Comparison of ENCODE assay signal across 21 cellular contexts in genomic region chr2:71591044-71591443, GRCh38.
A peak's percentile ranks its signal among the peaks of the same experiment; 100 is the strongest.
DNase-seq lines count a peak whose midpoint lies in the region; TF ChIP-seq lines count a peak whose summit lies in the region.
"Had no signal": no experiment of that assay in that cellular context is flagged by ENCODE, and none has a peak within 500 bp of the region (broad histone marks: within the 10 kb centered on the region; RNA-seq: fewer than 3 reads in every experiment).

No MANE protein-coding gene starts in this region.

- no peaks in the 10 kb centered on the region for H3K36me3 Mint-ChIP-seq in endodermal cell (ENCODE audit: low read depth)

- no peaks in the 10 kb centered on the region for H3K27me3 ChIP-seq in BLaER1 treated with 17β-estradiol and CSF1 and Interleukin-3, amounts not matched to agents 10 nM and 100 nM
- H3K27me3 ChIP-seq in endodermal cell (ENCODE audit: control insufficient read depth, insufficient read depth, low read length, poor library complexity, severe bottlenecking) = no peaks in the 10 kb centered on the region
- no peaks in the 10 kb centered on the region for H3K27me3 ChIP-seq in breast epithelium
- H3K27me3 ChIP-seq: BE2C had no signal

- H3K4me3 Mint-ChIP-seq in endodermal cell = no peak overlapping the region
- H3K4me3 Mint-ChIP-seq: CD4-positive, alpha-beta T cell; H9 had no signal

- H3K4me1 Mint-ChIP-seq in endodermal cell = peaks cover 10% of the 10 kb centered on the region

- H3K27ac ChIP-seq in BLaER1 treated with 17β-estradiol and CSF1 and Interleukin-3, amounts not matched to agents 10 nM and 100 nM = no peak overlapping the region
- H3K27ac ChIP-seq in angular gyrus (ENCODE audit: low read depth, low read length) (peak overlapping the region; percentile 89), endodermal cell (ENCODE audit: low read depth, low read length) (no peak overlapping the region), temporal lobe (ENCODE audit: low read depth, low read length) (peak overlapping the region; percentile 92), breast epithelium (no peak overlapping the region)
- H3K27ac ChIP-seq: A549 had no signal

- H3K9me3 Mint-ChIP-seq in endodermal cell = no peaks in the 10 kb centered on the region
- H3K9me3 Mint-ChIP-seq: CD4-positive, alpha-beta T cell; H9 had no signal

- no peak overlapping the region for H3K4me3 ChIP-seq in BLaER1 treated with 17β-estradiol and CSF1 and Interleukin-3, amounts not matched to agents 10 nM and 100 nM
- H3K4me3 ChIP-seq in endodermal cell (ENCODE audit: low read length) (no peak overlapping the region), breast epithelium (no peak overlapping the region)
- H3K4me3 ChIP-seq: A549 had no signal

- peaks cover 12 to 44% (median 35%) of the 10 kb centered on the region in 10 experiments for H3K4me1 ChIP-seq in BLaER1 treated with 17β-estradiol and CSF1 and Interleukin-3, amounts not matched to agents 10 nM and 100 nM
- H3K4me1 ChIP-seq in endodermal cell (ENCODE audit: control insufficient read depth, insufficient read depth, low read length) (peaks cover 3% of the 10 kb centered on the region), breast epithelium (no peaks in the 10 kb centered on the region)
- H3K4me1 ChIP-seq: A549, BE2C had no signal

- intact Hi-C loops in breast epithelium (cut with DNase I; ENCODE audit: low total_unique reads) = loop anchor here (5.0 kb wide), 1 partner anchor 406 kb away; no protein-coding TSS in a partner anchor

- no peak for DNase-seq in endodermal cell
- DNase-seq in OCI-M2 (lab: John Stamatoyannopoulos, UW; ENCODE audit: unreplicated experiment) = no peak
- no peak for DNase-seq in breast epithelium (ENCODE audit: low spot score in 2 of 2)
- no peak for DNase-seq in NCI-H2227 treated with DMSO at 0.1 percent for 48 hours (lab: John Stamatoyannopoulos, UW)
- DNase-seq: BE2C; CD4-positive, alpha-beta T cell; COR-L47; DMS 273 treated with DMSO at 0.1 percent for 48 hours; DMS79 treated with DMSO at 0.1 percent for 48 hours; H9; KG1; NCI-H1092 treated with DMSO at 0.1 percent for 48 hours; NCI-H2029 treated with DMSO at 0.1 percent for 48 hours; NCI-H2171; NCI-H446; NCI-H526; SW 1271 had no signal

- no peaks in the 10 kb centered on the region for H3K9me3 ChIP-seq in BLaER1 treated with 17β-estradiol and CSF1 and Interleukin-3, amounts not matched to agents 10 nM and 100 nM (replicated peaks in 1 of 11)
- no peaks in the 10 kb centered on the region for H3K9me3 ChIP-seq in endodermal cell (ENCODE audit: control insufficient read depth, low read length)
- H3K9me3 ChIP-seq in breast epithelium = no peaks in the 10 kb centered on the region
- H3K9me3 ChIP-seq: A549, BE2C had no signal

- peaks cover 0 to 49% (median 0%) of the 10 kb centered on the region in 11 experiments; a peak in 5 of 22 replicates for H4K20me1 ChIP-seq in BLaER1 treated with 17β-estradiol and CSF1 and Interleukin-3, amounts not matched to agents 10 nM and 100 nM

- no peak for TF ChIP-seq POLR2A in breast epithelium (IDR thresholded peaks at IDR 0.05)

- 92 to 96% methylated on average over 3 of the region's 3 CpGs for WGBS in endodermal cell (ENCODE audit: insufficient coverage in 1 of 2, insufficient read length in 1 of 2), 2 experiments

- no peak overlapping the region for H3K9ac ChIP-seq in BLaER1 treated with 17β-estradiol and CSF1 and Interleukin-3, amounts not matched to agents 10 nM and 100 nM
- H3K9ac ChIP-seq in endodermal cell (ENCODE audit: extremely low read depth, low read length, poor library complexity, severe bottlenecking) = no peak overlapping the region

- peak overlapping the region; percentile 21 for H3K27ac Mint-ChIP-seq in endodermal cell
- H3K27ac Mint-ChIP-seq: CD4-positive, alpha-beta T cell had no signal

- H3K27me3 Mint-ChIP-seq in endodermal cell (ENCODE audit: insufficient read depth) = peaks cover 2% of the 10 kb centered on the region
- H3K27me3 Mint-ChIP-seq: CD4-positive, alpha-beta T cell had no signal

- peak overlapping the region in 9 of 11 experiments; percentile 21 to 92 (median 81); a peak in 15 of 22 replicates for H3K4me2 ChIP-seq in BLaER1 treated with 17β-estradiol and CSF1 and Interleukin-3, amounts not matched to agents 10 nM and 100 nM
- H3K4me2 ChIP-seq: A549 had no signal

- no peak for TF ChIP-seq CTCF in endodermal cell (conservative IDR thresholded peaks at IDR 0.05)
- no peak for TF ChIP-seq CTCF in breast epithelium (IDR thresholded peaks at IDR 0.05)

- H3K36me3 ChIP-seq in BLaER1 treated with 17β-estradiol and CSF1 and Interleukin-3, amounts not matched to agents 10 nM and 100 nM = peaks cover 0 to 52% (median 0%) of the 10 kb centered on the region in 11 experiments; a peak in 9 of 22 replicates
- H3K36me3 ChIP-seq in endodermal cell (ENCODE audit: control insufficient read depth, insufficient read depth, low read length) (no peaks in the 10 kb centered on the region), breast epithelium (no peaks in the 10 kb centered on the region)
- H3K36me3 ChIP-seq: BE2C had no signal

Comparison
In these comparisons a context has a peak if more than half of its experiments do, and no peak if none do; other contexts are left out.
1. H3K27ac ChIP-seq: peak in angular gyrus (single experiment) and temporal lobe (single experiment); none in BLaER1 treated with 17β-estradiol and CSF1 and Interleukin-3, amounts not matched to agents 10 nM and 100 nM (0 of 11), endodermal cell (single experiment) and breast epithelium (0 of 2).